8 cellular contexts compared by ENCODE assay signal in the genomic region with DNA sequence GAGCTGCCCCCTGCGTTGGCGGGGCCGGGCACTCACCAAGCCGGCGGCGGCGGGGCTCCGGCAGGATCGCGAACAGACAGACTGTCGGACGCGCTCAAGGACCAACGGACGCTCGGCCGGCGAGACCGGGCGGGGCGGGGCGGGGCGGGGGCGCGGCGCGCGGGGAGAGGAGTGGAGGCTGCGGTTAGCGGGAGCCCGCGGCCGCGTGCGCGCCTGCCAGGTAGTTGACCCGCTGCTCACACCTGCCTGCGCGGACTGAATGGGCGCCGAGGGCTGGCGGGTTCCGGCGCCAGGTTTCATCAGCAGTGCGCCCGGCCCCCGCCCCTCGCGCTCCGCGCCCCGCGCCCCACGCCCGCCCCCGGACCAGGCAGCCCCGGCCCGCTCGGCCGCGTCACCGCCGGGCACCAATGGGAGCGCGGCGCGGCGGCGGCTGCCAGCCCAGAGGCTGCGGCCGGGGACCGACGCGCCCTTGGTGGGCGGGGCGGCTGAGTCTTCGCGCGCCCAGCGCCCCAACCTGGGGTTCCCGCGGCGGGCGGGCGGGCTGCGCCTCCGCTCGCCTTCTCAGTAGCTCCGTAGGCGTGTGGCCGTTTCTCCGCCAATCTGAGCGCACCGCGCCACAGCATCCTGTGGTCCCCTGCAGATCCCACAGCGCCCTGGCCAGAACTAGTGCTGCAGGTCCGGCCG. TPM values are rescaled to one million over a fixed set of nuclear protein-coding genes. Genes with fewer than 3 reads are reported as not detected.
DNase-seq lines count a peak whose midpoint lies in the region; ATAC-seq, FAIRE-seq and TF ChIP-seq lines count a peak whose summit lies in the region.

A gene (minus strand): TSS at position 309 of the 684 bp plus-strand sequence. CDS start 59,500 bp downstream, outside the sequence.

- H3K4me1 ChIP-seq in OCI-LY3 (ENCODE audit: low read length) (peaks cover 21% of the 10 kb centered on the region), mucosa of descending colon (ENCODE audit: low read depth) (no peaks in the 10 kb centered on the region)

- H3K4me3 ChIP-seq in OCI-LY3 (ENCODE audit: low read length) (peak within 1 kb of the TSS; percentile 81), epithelial cell of proximal tubule (ENCODE audit: low read depth, low read length) (peak within 1 kb of the TSS; percentile 69), mucosa of descending colon (peak within 1 kb of the TSS; percentile 63)

- peak within 1 kb of the TSS; percentile 65 for H2AFZ ChIP-seq in OCI-LY3 (ENCODE audit: low read depth, low read length)

- FAIRE-seq in D721Med (lab: Jason Lieb, UNC): no peak

- peaks cover 48% of the 10 kb centered on the region for H3K79me2 ChIP-seq in OCI-LY3 (ENCODE audit: low read length)

- H3K36me3 ChIP-seq in OCI-LY3 (replicated peaks; ENCODE audit: low read depth, low read length): peaks cover 14% of the 10 kb centered on the region
- no peaks in the 10 kb centered on the region for H3K36me3 ChIP-seq in mucosa of descending colon (ENCODE audit: low read depth)

- H3K27ac ChIP-seq in OCI-LY3 (ENCODE audit: low read length): peak within 1 kb of the TSS; percentile 63

- intact Hi-C loops in mucosa of descending colon (cut with DNase I, micrococcal nuclease): loop anchor here in 1 of 2 donors (10.0 kb wide), 1 partner anchor 161 kb away; no protein-coding TSS in a partner anchor

- DNase-seq in D721Med (ENCODE audit: insufficient read length, low spot score) (peak; percentile 76), HUDEP-2 (lab: John Stamatoyannopoulos, UW; ENCODE audit: unreplicated experiment in 76 of 76) (peak in 72 of 76 experiments; percentile 27 to 86 (median 72)), activated T-cell treated with anti-CD3 and anti-CD28 coated beads for 24 hours (ENCODE audit: low read depth) (peak; percentile 81), epithelial cell of proximal tubule (ENCODE audit: low read depth) (no peak), mucosa of descending colon (peak; percentile 80 to 89 (median 89))
- peak; percentile 81 for DNase-seq in stimulated activated CD8-positive, alpha-beta memory T cell treated with anti-CD3 and anti-CD28 coated beads, Interleukin-4, amount 100 ng/mL, for 24 hours (ENCODE audit: low read depth)

- H3K9ac ChIP-seq in OCI-LY3 (ENCODE audit: low read length): peak within 1 kb of the TSS; percentile 98

- H3K9me3 ChIP-seq in OCI-LY3 (ENCODE audit: insufficient read depth, low read length): no peaks in the 10 kb centered on the region
- H3K9me3 ChIP-seq in mucosa of descending colon: no peaks in the 10 kb centered on the region

- H4K20me1 ChIP-seq in OCI-LY3 (ENCODE audit: insufficient read depth, low read length): peaks cover 36% of the 10 kb centered on the region

- TF ChIP-seq CTCF in D721Med (IDR thresholded peaks at IDR 0.05; ENCODE audit: insufficient read depth, missing control alignments) (no peak), OCI-LY3 (IDR thresholded peaks at IDR 0.05; ENCODE audit: low read depth, low read length) (no peak), epithelial cell of proximal tubule (conservative IDR thresholded peaks at IDR 0.05; ENCODE audit: low read depth, low read length) (no peak), mucosa of descending colon (IDR thresholded peaks at IDR 0.05) (no peak)

- ATAC-seq in GM21390 (IDR thresholded peaks at IDR 0.05; ENCODE audit: unreplicated experiment) (peak; percentile 80), mucosa of descending colon (peak; percentile 90)

- H3K4me2 ChIP-seq in OCI-LY3 (ENCODE audit: low read length): peak within 1 kb of the TSS; percentile 79

- no peaks in the 10 kb centered on the region for H3K27me3 ChIP-seq in OCI-LY3 (ENCODE audit: low read depth, low read length)

RNA-seq across cellular contexts. Expression of the gene that starts here (rescaled TPM):
- total RNA-seq in epithelial cell of proximal tubule (41.5 and 48.5 TPM in 2 replicates), mucosa of descending colon (10 to 100 TPM; 23.8 to 36.0 (median 28.0) TPM)
